In genomic region chr10:7687228-7687907, GRCh38 we compare ENCODE assay signal across 8 cellular contexts. TPM values are rescaled to one million over a fixed set of nuclear protein-coding genes. Genes with fewer than 3 reads are reported as not detected.
DNase-seq lines count a peak whose midpoint lies in the region; ATAC-seq and TF ChIP-seq lines count a peak whose summit lies in the region.

No MANE protein-coding gene starts in this region.

- no peaks in the 10 kb centered on the region for H3K4me1 ChIP-seq in mammary epithelial cell (ENCODE audit: insufficient read depth, low read length)

- no TSS peak for BruUV-seq in mammary epithelial cell (replicated peaks; lab: Mats Ljungman, UMichigan)

- H3K27ac Mint-ChIP-seq in activated B cell treated with CpG ODN at 0.5 μM for 24 hours = no peak overlapping the region

- H3K79me2 ChIP-seq in mammary epithelial cell (ENCODE audit: insufficient read depth, low read length) = no peaks in the 10 kb centered on the region

- peaks cover 23% of the 10 kb centered on the region for H3K27me3 Mint-ChIP-seq in activated B cell treated with CpG ODN at 0.5 μM for 24 hours

- no peak overlapping the region for H3K4me2 ChIP-seq in mammary epithelial cell (ENCODE audit: insufficient read depth, low read depth, low read length)

- WGBS in mammary epithelial cell (ENCODE audit: low coverage, missing lambda C conversion rate) = 24% methylated on average over 20 of the region's 20 CpGs

- H3K9me3 Mint-ChIP-seq in activated B cell treated with CpG ODN at 0.5 μM for 24 hours = peaks cover 16% of the 10 kb centered on the region

- peak; percentile 93 for ATAC-seq in GM19043 (IDR thresholded peaks at IDR 0.05; ENCODE audit: low read depth, unreplicated experiment)
- peak; percentile 96 for ATAC-seq in HG03196 (IDR thresholded peaks at IDR 0.05; ENCODE audit: unreplicated experiment)
- peak; percentile 89 for ATAC-seq in activated B cell treated with CpG ODN at 0.5 μM for 24 hours (ENCODE audit: low read depth)

- H3K4me1 Mint-ChIP-seq in activated B cell treated with CpG ODN at 0.5 μM for 24 hours = peaks cover 4% of the 10 kb centered on the region

- no peak overlapping the region for H2AFZ ChIP-seq in mammary epithelial cell (ENCODE audit: low read depth, low read length)

- intact Hi-C loops in activated B cell treated with CpG ODN at 0.5 μM for 24 hours (cut with micrococcal nuclease) = loop anchor here (1.0 to 10.0 kb wide), 11 partner anchors 162 to 1615 kb away; no protein-coding TSS in a partner anchor
- intact Hi-C loops in mammary epithelial cell (cut with micrococcal nuclease) = loop anchor here (1.0 kb wide), 3 partner anchors 158 to 1615 kb away; no protein-coding TSS in a partner anchor

- in situ Hi-C loops in mammary epithelial cell (cut with MboI; ENCODE audit: low sequenced_read_pairs in 2 of 2) = loop anchor here (5.0 to 25.0 kb wide), 3 partner anchors 160 to 1275 kb away; no protein-coding TSS in a partner anchor

- no peaks in the 10 kb centered on the region for H4K20me1 ChIP-seq in mammary epithelial cell (ENCODE audit: insufficient read depth, low read length)

- no peak overlapping the region for H3K4me3 ChIP-seq in BJ (ENCODE audit: low read depth, low read length)
- H3K4me3 ChIP-seq in mammary epithelial cell (replicated peaks in 1 of 3; ENCODE audit: insufficient read depth in 1 of 3, low read depth in 2 of 3, low read length in 3 of 3) = no peak overlapping the region

- POLR2A ChIA-PET in BJ (lab: Charles Lee) (interaction anchor here (1.0 kb wide), 1 partner anchor 162 kb away, joined by 6 read pairs; no protein-coding TSS in a partner anchor), activated B cell treated with CpG ODN at 0.5 μM for 24 hours (lab: Charles Lee) (no interaction called here)

- TF ChIP-seq CTCF in BJ (IDR thresholded peaks at IDR 0.05; ENCODE audit: insufficient read depth, low read depth, low read length) (peak; percentile 89), activated B cell treated with CpG ODN at 0.5 μM for 24 hours (IDR thresholded peaks at IDR 0.05) (peak; percentile 35), mammary epithelial cell (conservative IDR thresholded peaks at IDR 0.05 in 1 of 2, IDR thresholded peaks at IDR 0.05 in 1 of 2; ENCODE audit: extremely low read depth in 1 of 2, insufficient read depth in 1 of 2, low read depth in 1 of 2, low read length in 2 of 2) (peak; percentile 83 to 91)

- no peaks in the 10 kb centered on the region for H3K27me3 ChIP-seq in BJ (ENCODE audit: control insufficient read depth, insufficient read depth, low read length)
- no peaks in the 10 kb centered on the region for H3K27me3 ChIP-seq in mammary epithelial cell (ENCODE audit: insufficient read depth, low read length)

- no peak overlapping the region for H3K27ac ChIP-seq in mammary epithelial cell (ENCODE audit: insufficient read depth, low read depth, low read length)

- H3K9ac ChIP-seq in mammary epithelial cell (ENCODE audit: insufficient read depth, low read length) = no peak overlapping the region

- DNase-seq in BJ (ENCODE audit: low read depth) (peak; percentile 42), NCI-H226 (peak; percentile 46), activated B cell treated with CpG ODN at 0.5 μM for 24 hours (peak; percentile 43), mammary epithelial cell (peak; percentile 73), islet precursor cell (peak; percentile 93)
- peak; percentile 83 for DNase-seq in stimulated activated CD4-positive, alpha-beta T cell treated with anti-CD3 and anti-CD28 coated beads, Interleukin-1b, Interleukin-23, amount 100 ng/mL, for 48 hours

- no peaks in the 10 kb centered on the region for H3K9me3 ChIP-seq in mammary epithelial cell (replicated peaks; ENCODE audit: insufficient read depth, low read length)

- CTCF ChIA-PET in BJ (lab: Yijun Ruan, JAX) = interaction anchor here (0.6 to 7.1 kb wide), 30 partner anchors 8 to 1616 kb away, joined by 3 to 164 read pairs (median 5); partner anchors contain the start of genes ITIH2 and ITIH5
- CTCF ChIA-PET in activated B cell treated with CpG ODN at 0.5 μM for 24 hours (lab: Charles Lee) = interaction anchor here (0.8 to 6.5 kb wide), 26 partner anchors 11 to 1018 kb away, joined by 3 to 86 read pairs (median 4); partner anchors contain the start of genes ITIH2 and SFMBT2
- CTCF ChIA-PET in mammary epithelial cell (lab: Charles Lee; ENCODE audit: low non-redundant PET) = interaction anchor here (0.6 to 1.0 kb wide), 5 partner anchors 131 to 1382 kb away, joined by 3 to 23 read pairs (median 4); partner anchors contain the start of gene TAF3

- dilution Hi-C loops in mammary epithelial cell (cut with HindIII; ENCODE audit: low sequenced_read_pairs) = no loop called here

- no peak overlapping the region for H3K4me3 Mint-ChIP-seq in activated B cell treated with CpG ODN at 0.5 μM for 24 hours

- H3K36me3 ChIP-seq in BJ (ENCODE audit: control insufficient read depth, insufficient read depth, low read length) (no peaks in the 10 kb centered on the region), mammary epithelial cell (ENCODE audit: insufficient read depth, low read length) (no peaks in the 10 kb centered on the region)

- no peaks in the 10 kb centered on the region for H3K36me3 Mint-ChIP-seq in activated B cell treated with CpG ODN at 0.5 μM for 24 hours (ENCODE audit: low read depth)

RNA-seq across cellular contexts. Expression of gene ITIH2, which starts 15.7 kb away (rescaled TPM):
- polyA plus RNA-seq in BJ (2011; rRNA removed) = not detected in 2 replicates
- polyA minus RNA-seq in BJ (2011; rRNA and poly(A)+ RNA removed) = not detected in 2 replicates
- total RNA-seq in activated B cell treated with CpG ODN at 0.5 μM for 24 hours = not detected in 2 replicates
- total RNA-seq in mammary epithelial cell = not detected
- polyA plus RNA-seq in mammary epithelial cell = not detected
- polyA minus RNA-seq in mammary epithelial cell = not detected

RNA-seq across cellular contexts. Expression of gene ITIH5, which starts 20.6 kb away (rescaled TPM):
- polyA plus RNA-seq in BJ (2011; rRNA removed) (8.9 and 10.3 TPM in 2 replicates), mammary epithelial cell (not detected)
- polyA minus RNA-seq in BJ (2011; rRNA and poly(A)+ RNA removed) = 4.0 and 5.5 TPM in 2 replicates
- total RNA-seq in activated B cell treated with CpG ODN at 0.5 μM for 24 hours (not detected in 2 replicates), mammary epithelial cell (1 to 10 TPM in 1 of 2 donors, not detected in 1; 2.2 TPM)
- polyA minus RNA-seq in mammary epithelial cell = not detected

Comparison
In these comparisons a context has a peak if more than half of its experiments do, and no peak if none do; other contexts are left out.
1. DNase-seq: peak in every context shown above with its lines; median percentile 93 in islet precursor cell; 83 in stimulated activated CD4-positive, alpha-beta T cell treated with anti-CD3 and anti-CD28 coated beads, Interleukin-1b, Interleukin-23, amount 100 ng/mL, for 48 hours; 73 in mammary epithelial cell; 46 in NCI-H226; 43 in activated B cell treated with CpG ODN at 0.5 μM for 24 hours; 42 in BJ.
2. CTCF ChIP-seq: peak in every context shown above with its lines; median percentile 89 in BJ; 87 in mammary epithelial cell; 35 in activated B cell treated with CpG ODN at 0.5 μM for 24 hours.